8 cellular contexts compared by ENCODE assay signal in the genomic region with DNA sequence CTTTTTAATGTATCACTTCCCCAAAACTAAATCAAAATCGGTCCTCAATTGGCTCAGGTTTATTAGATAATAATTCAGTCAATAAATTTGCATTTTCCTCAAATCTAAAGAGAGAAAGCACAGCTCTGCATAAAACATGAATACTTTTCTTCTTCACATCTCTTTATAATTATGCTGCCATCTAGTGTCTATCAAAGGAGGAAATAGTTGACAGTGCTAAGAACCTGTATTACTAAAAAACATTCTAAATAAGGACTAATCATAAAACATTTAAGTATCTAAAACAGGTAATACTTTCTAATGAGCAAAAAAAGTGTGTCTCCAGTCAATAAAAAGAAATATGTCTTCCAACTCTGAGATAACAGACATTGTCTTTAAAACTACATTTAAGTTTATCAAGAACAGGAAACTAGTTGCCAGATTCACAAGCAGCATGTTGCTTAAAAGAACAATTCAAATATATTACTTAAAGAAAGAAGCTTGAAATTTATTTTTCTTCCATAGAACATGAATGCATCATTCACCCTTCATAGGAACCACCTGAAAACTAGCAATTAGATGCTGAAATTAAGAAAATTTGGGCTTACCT. TPM values are rescaled to one million over a fixed set of nuclear protein-coding genes. Genes with fewer than 3 reads are reported as not detected.
A peak's percentile ranks its signal among the peaks of the same experiment; 100 is the strongest.
DNase-seq lines count a peak whose midpoint lies in the region; ATAC-seq, FAIRE-seq and TF ChIP-seq lines count a peak whose summit lies in the region.

No MANE protein-coding gene starts in this region.

- no peaks in the 10 kb centered on the region for H3K9me3 Mint-ChIP-seq in CD8-positive, alpha-beta T cell
- H3K9me3 Mint-ChIP-seq in activated CD4-positive, alpha-beta memory T cell treated with anti-CD3 and anti-CD28 coated beads, Interleukin-2, amount 10 ng/mL, durations not matched to agents 7 days and 5 days: no peaks in the 10 kb centered on the region

- TF ChIP-seq CTCF in GM12878 (IDR thresholded peaks at IDR 0.05 in 2 of 3, conservative IDR thresholded peaks at IDR 0.05 in 1 of 3; ENCODE audit: control insufficient read depth in 2 of 3, extremely low read depth in 1 of 3, insufficient read depth in 1 of 3, low read depth in 3 of 3, low read length in 3 of 3) (peak; percentile 26 to 43 (median 26); a peak in 3 of 6 replicates), HepG2 (CRISPR knock-in tag; IDR thresholded peaks at IDR 0.05) (peak; percentile 68), testis (IDR thresholded peaks at IDR 0.05) (peak in 1 of 3 experiments; percentile 52)
- TF ChIP-seq CTCF in CD8-positive, alpha-beta T cell (IDR thresholded peaks at IDR 0.05): no peak

- no TSS peak for BruUV-seq in GM12878 (replicated peaks; lab: Mats Ljungman, UMichigan)
- BruUV-seq in HepG2 (replicated peaks; lab: Mats Ljungman, UMichigan): no TSS peak

- no peaks in the 10 kb centered on the region for H3K4me1 Mint-ChIP-seq in CD8-positive, alpha-beta T cell (ENCODE audit: low read depth)
- no peaks in the 10 kb centered on the region for H3K4me1 Mint-ChIP-seq in activated CD4-positive, alpha-beta memory T cell treated with anti-CD3 and anti-CD28 coated beads, Interleukin-2, amount 10 ng/mL, durations not matched to agents 7 days and 5 days

- H3K27ac ChIP-seq in GM12878 (ENCODE audit: control insufficient read depth, insufficient read depth) (no peak overlapping the region), HepG2 (ENCODE audit: extremely low read length, insufficient read depth, low read length) (no peak overlapping the region), testis (no peak overlapping the region)
- H3K27ac ChIP-seq in CD8-positive, alpha-beta T cell (ENCODE audit: low read depth, low read length): no peak overlapping the region

- no peaks in the 10 kb centered on the region for H3K36me3 Mint-ChIP-seq in CD8-positive, alpha-beta T cell
- H3K36me3 Mint-ChIP-seq in activated CD4-positive, alpha-beta memory T cell treated with anti-CD3 and anti-CD28 coated beads, Interleukin-2, amount 10 ng/mL, durations not matched to agents 7 days and 5 days (ENCODE audit: low read depth): no peaks in the 10 kb centered on the region

- H3K4me3 ChIP-seq in GM12878 (no peak overlapping the region), HepG2 (replicated peaks in 1 of 3; ENCODE audit: insufficient read depth in 1 of 3, low read depth in 2 of 3, low read length in 3 of 3) (no peak overlapping the region), testis (no peak overlapping the region)
- H3K4me3 ChIP-seq in CD8-positive, alpha-beta T cell (ENCODE audit: low read depth, low read length): no peak overlapping the region

- H3K4me2 ChIP-seq in GM12878 (ENCODE audit: control insufficient read depth, insufficient read depth): no peak overlapping the region
- no peak overlapping the region for H3K4me2 ChIP-seq in HepG2 (ENCODE audit: low read depth, low read length)

- no peaks in the 10 kb centered on the region for H4K20me1 ChIP-seq in GM12878 (ENCODE audit: control insufficient read depth, insufficient read depth)
- H4K20me1 ChIP-seq in HepG2 (ENCODE audit: insufficient read depth, low read length): no peaks in the 10 kb centered on the region

- no peak overlapping the region for H2AFZ ChIP-seq in GM12878 (ENCODE audit: control insufficient read depth, low read depth, low read length)
- H2AFZ ChIP-seq in HepG2 (ENCODE audit: low read length): no peak overlapping the region

- in situ Hi-C loops in GM12878 (cut with MboI) (loop anchor here (10.0 kb wide), 1 partner anchor 344 kb away; no protein-coding TSS in a partner anchor), HepG2 (cut with HindIII; ENCODE audit: extremely low pct_ligation_motif_present, low pct_unique_long_range_greater_than_20kb) (no loop called here)

- no peak overlapping the region for H3K27ac Mint-ChIP-seq in CD8-positive, alpha-beta T cell
- no peak overlapping the region for H3K27ac Mint-ChIP-seq in activated CD4-positive, alpha-beta memory T cell treated with anti-CD3 and anti-CD28 coated beads, Interleukin-2, amount 10 ng/mL, durations not matched to agents 7 days and 5 days

- H3K4me3 Mint-ChIP-seq in CD8-positive, alpha-beta T cell: no peak overlapping the region
- no peak overlapping the region for H3K4me3 Mint-ChIP-seq in activated CD4-positive, alpha-beta memory T cell treated with anti-CD3 and anti-CD28 coated beads, Interleukin-2, amount 10 ng/mL, durations not matched to agents 7 days and 5 days

- H3K9ac ChIP-seq in GM12878 (ENCODE audit: control insufficient read depth, insufficient read depth, low read length) (no peak overlapping the region), HepG2 (ENCODE audit: insufficient read depth, low read depth, low read length) (no peak overlapping the region)

- SMC1A ChIA-PET in GM12878 (lab: Charles Lee; ENCODE audit: uncharacterized antibody, unreplicated experiment): interaction anchor here (0.9 to 3.0 kb wide), 18 partner anchors 8 to 170 kb away, joined by 3 to 13 read pairs (median 4); a partner anchor contains a TSS

- TF ChIP-seq RAD21 in GM12878 (IDR thresholded peaks at IDR 0.05; ENCODE audit: insufficient read depth, low read depth, low read length) (peak; percentile 45; the same call in 1 of the 2 replicates), HepG2 (CRISPR knock-in tag; IDR thresholded peaks at IDR 0.05) (peak; percentile 40; the same call in 1 of the 2 replicates)

- H3K27me3 ChIP-seq in GM12878 (replicated peaks in 1 of 2; ENCODE audit: control insufficient read depth in 2 of 2, insufficient read depth in 2 of 2, low read length in 1 of 2) (no peaks in the 10 kb centered on the region), HepG2 (ENCODE audit: control insufficient read depth in 1 of 2, insufficient read depth in 2 of 2, low read length in 2 of 2) (no peaks in the 10 kb centered on the region), testis (no peaks in the 10 kb centered on the region)
- no peaks in the 10 kb centered on the region for H3K27me3 ChIP-seq in CD8-positive, alpha-beta T cell (ENCODE audit: insufficient read depth, low read length)

- no peak for TF ChIP-seq EP300 in GM12878 (IDR thresholded peaks at IDR 0.05; ENCODE audit: borderline replicate concordance in 1 of 2, control insufficient read depth in 1 of 2, low read depth in 2 of 2, low read length in 2 of 2)
- no peak for TF ChIP-seq EP300 in HepG2 (IDR thresholded peaks at IDR 0.05; ENCODE audit: low read depth in 2 of 2, low read length in 2 of 2)
- no peak for TF ChIP-seq EP300 in HepG2 (CRISPR knock-in tag; IDR thresholded peaks at IDR 0.05; ENCODE audit: borderline replicate concordance)

- DNase-seq in GM03348 (ENCODE audit: low spot score): peak; percentile 35
- DNase-seq in NAMALWA (ENCODE audit: low spot score): peak; percentile 54
- no peak for DNase-seq in GM12878 (ENCODE audit: low read depth, low spot score)
- DNase-seq in HepG2 (ENCODE audit: low spot score): peak; percentile 43
- no peak for DNase-seq in testis
- DNase-seq in CD8-positive, alpha-beta T cell: no peak
- DNase-seq in activated CD4-positive, alpha-beta memory T cell treated with anti-CD3 and anti-CD28 coated beads, Interleukin-2, amount 10 ng/mL, durations not matched to agents 7 days and 5 days: no peak

- CTCF ChIA-PET in GM12878 (lab: Yijun Ruan, JAX): interaction anchor here (0.8 to 5.4 kb wide), 27 partner anchors 10 to 156 kb away, joined by 3 to 57 read pairs (median 4); a partner anchor contains a TSS
- CTCF ChIA-PET in HepG2 (lab: Yijun Ruan, JAX; ENCODE audit: low intra/inter-chr PET ratio, low total read pairs): interaction anchor here (0.9 to 3.0 kb wide), 4 partner anchors 10 to 61 kb away, joined by 3 to 65 read pairs (median 6); a partner anchor contains a TSS
- CTCF ChIA-PET in CD8-positive, alpha-beta T cell (lab: Charles Lee): interaction anchor here (1.2 kb wide), 1 partner anchor 45 kb away, joined by 3 read pairs; no protein-coding TSS in a partner anchor
- CTCF ChIA-PET in activated CD4-positive, alpha-beta memory T cell treated with anti-CD3 and anti-CD28 coated beads, Interleukin-2, amount 10 ng/mL, durations not matched to agents 7 days and 5 days (lab: Charles Lee): interaction anchor here (1.0 to 2.0 kb wide), 3 partner anchors 15 to 152 kb away, joined by 3 to 4 read pairs (median 4); no protein-coding TSS in a partner anchor

- no peaks in the 10 kb centered on the region for H3K9me3 ChIP-seq in GM12878 (replicated peaks; ENCODE audit: control insufficient read depth, insufficient read depth, low read length)
- H3K9me3 ChIP-seq in HepG2 (ENCODE audit: low read length): no peaks in the 10 kb centered on the region
- no peaks in the 10 kb centered on the region for H3K9me3 ChIP-seq in testis
- H3K9me3 ChIP-seq in CD8-positive, alpha-beta T cell (ENCODE audit: low read length): no peaks in the 10 kb centered on the region

- RAD21 ChIA-PET in GM12878 (lab: Charles Lee; ENCODE audit: unreplicated experiment): interaction anchor here (0.6 to 6.3 kb wide), 11 partner anchors 9 to 153 kb away, joined by 3 to 37 read pairs (median 5); a partner anchor contains a TSS

- H3K79me2 ChIP-seq in GM12878 (ENCODE audit: control insufficient read depth, insufficient read depth, low read length): no peaks in the 10 kb centered on the region
- H3K79me2 ChIP-seq in HepG2 (ENCODE audit: insufficient read depth, low read length): no peaks in the 10 kb centered on the region

- H3K36me3 ChIP-seq in GM12878 (ENCODE audit: control insufficient read depth in 2 of 2, insufficient read depth in 2 of 2, low read length in 1 of 2): peaks cover 2 to 26% of the 10 kb centered on the region in 2 experiments
- no peaks in the 10 kb centered on the region for H3K36me3 ChIP-seq in HepG2 (replicated peaks in 1 of 2; ENCODE audit: control insufficient read depth in 1 of 2, insufficient read depth in 2 of 2, low read length in 2 of 2)
- no peaks in the 10 kb centered on the region for H3K36me3 ChIP-seq in testis (ENCODE audit: low read depth, missing control alignments)
- H3K36me3 ChIP-seq in CD8-positive, alpha-beta T cell (ENCODE audit: insufficient read depth, low read length): no peaks in the 10 kb centered on the region

- intact Hi-C loops in GM12878 (cut with micrococcal nuclease; ENCODE audit: unreplicated experiment) (loop anchor here (1.0 to 10.0 kb wide), 2 partner anchors 62 to 344 kb away; no protein-coding TSS in a partner anchor), HepG2 (cut with micrococcal nuclease; ENCODE audit: unreplicated experiment) (loop anchor here (1.0 to 10.0 kb wide), 2 partner anchors 62 to 384 kb away; no protein-coding TSS in a partner anchor), testis (cut with DNase I; ENCODE audit: low total_unique reads) (loop anchor here (10.0 kb wide), 1 partner anchor 54 kb away; a partner anchor contains a TSS)
- intact Hi-C loops in CD8-positive, alpha-beta T cell (cut with DNase I, micrococcal nuclease): loop anchor here in 1 of 2 experiments (2.0 kb wide), 1 partner anchor 340 kb away; no protein-coding TSS in a partner anchor

- TF ChIP-seq POLR2A in GM12878 (IDR thresholded peaks at IDR 0.05; ENCODE audit: low read depth, low read length) (no peak), HepG2 (IDR thresholded peaks at IDR 0.05; ENCODE audit: insufficient read depth in 1 of 2, low read depth in 2 of 2, low read length in 2 of 2) (no peak), testis (IDR thresholded peaks at IDR 0.05) (no peak)

- ATAC-seq in GM12878 (peak; percentile 69), HepG2 (peak; percentile 54; the same call in 2 of the 3 replicates), GM18498 (IDR thresholded peaks at IDR 0.05; ENCODE audit: unreplicated experiment) (no peak)
- ATAC-seq in CD8-positive, alpha-beta T cell: no peak

- WGBS in GM12878 (ENCODE audit: insufficient coverage, insufficient replicate concordance, low lambda C conversion rate, missing lambda C conversion rate): 0% methylated on average over 1 of the region's 1 CpG
- WGBS in HepG2 (ENCODE audit: low lambda C conversion rate): 3% methylated on average over 1 of the region's 1 CpG
- 28 to 58% methylated on average over 1 of the region's 1 CpG for WGBS in testis, 2 donors

- no peak for FAIRE-seq in GM12878 (lab: Jason Lieb, UNC)
- FAIRE-seq in HepG2 (lab: Jason Lieb, UNC): peak; percentile 15

- POLR2A ChIA-PET in GM12878 (lab: Charles Lee) (no interaction called here), HepG2 (lab: Yijun Ruan, JAX) (interaction anchor here (1.0 to 1.5 kb wide), 2 partner anchors 14 to 16 kb away, joined by 3 read pairs; no protein-coding TSS in a partner anchor)
- POLR2A ChIA-PET in CD8-positive, alpha-beta T cell (lab: Charles Lee): no interaction called here
- POLR2A ChIA-PET in activated CD4-positive, alpha-beta memory T cell treated with anti-CD3 and anti-CD28 coated beads, Interleukin-2, amount 10 ng/mL, durations not matched to agents 7 days and 5 days (lab: Charles Lee): no interaction called here

- H3K4me1 ChIP-seq in GM12878 (ENCODE audit: control insufficient read depth, insufficient read depth, low read length): no peaks in the 10 kb centered on the region
- H3K4me1 ChIP-seq in HepG2 (ENCODE audit: insufficient read depth, low read length): no peaks in the 10 kb centered on the region
- H3K4me1 ChIP-seq in testis: no peaks in the 10 kb centered on the region
- no peaks in the 10 kb centered on the region for H3K4me1 ChIP-seq in CD8-positive, alpha-beta T cell (ENCODE audit: insufficient read depth, low read length)

- H3K27me3 Mint-ChIP-seq in CD8-positive, alpha-beta T cell (ENCODE audit: low read depth): no peaks in the 10 kb centered on the region
- H3K27me3 Mint-ChIP-seq in activated CD4-positive, alpha-beta memory T cell treated with anti-CD3 and anti-CD28 coated beads, Interleukin-2, amount 10 ng/mL, durations not matched to agents 7 days and 5 days: peaks cover 4% of the 10 kb centered on the region

RNA-seq across cellular contexts. Expression of a gene that starts 56.5 kb away (rescaled TPM):
- 958 and 966 TPM in 2 replicates for total RNA-seq in GM12878 (2013; cell fraction: nucleolus; rRNA removed)
- total RNA-seq in GM12878 (2014; rRNA removed) (139 and 159 TPM in 2 replicates), GM12878 (2014; rRNA removed; fragmentation: Illumina TruSeq; extraction: Trizol) (156 and 165 TPM in 2 replicates), GM12878 (2021) (139 and 142 TPM in 2 replicates), HepG2 (2016; rRNA removed; fragmentation: Illumina TruSeq; extraction: Trizol) (61.7 and 89.0 TPM in 2 replicates), testis (100 to 1,000 TPM; 175 to 221 TPM)
- polyA plus RNA-seq in GM12878 (2011; ENCODE audit: low read depth): 64.6 TPM
- polyA plus RNA-seq in GM12878 (2011; rRNA removed) (68.7 and 73.0 TPM in 2 replicates), GM12878 (2014; fragmentation: Illumina TruSeq; extraction: Trizol) (106 and 110 TPM in 2 replicates), GM12878 (2014; fragmentation: Nextera tagmentation; extraction: Ambion mirVana) (10 to 100 TPM; 32.1 to 35.6 TPM), GM12878 (2014; rRNA removed) (81.3 and 89.0 TPM in 2 replicates), GM12878 (2016; fragmentation: Nextera tagmentation; extraction: Ambion mirVana) (10 to 100 TPM; 47.1 to 64.2 TPM), HepG2 (2011; rRNA removed) (64.4 and 77.2 TPM in 2 replicates), testis (ENCODE audit: insufficient read depth, low read depth, low replicate concordance) (94.8 TPM)
- polyA plus RNA-seq in GM12878 (2011; cell fraction: cytosol; rRNA removed): 40.1 and 50.2 TPM in 2 replicates
- 186 and 281 TPM in 2 replicates for polyA plus RNA-seq in GM12878 (2011; cell fraction: nucleus; rRNA removed)
- polyA plus RNA-seq in GM12878 (2012): 85.3 and 96.4 TPM in 2 replicates
- polyA minus RNA-seq in GM12878 (2011; rRNA and poly(A)+ RNA removed): 245 and 297 TPM in 2 replicates
- polyA minus RNA-seq in GM12878 (2011; cell fraction: cytosol; rRNA and poly(A)+ RNA removed): 58.9 and 59.6 TPM in 2 replicates
- polyA minus RNA-seq in GM12878 (2011; cell fraction: nucleus; rRNA and poly(A)+ RNA removed): 534 and 723 TPM in 2 replicates
- 6.5 and 7.8 TPM in 2 replicates for total RNA-seq in HepG2 (2016; cell fraction: cytosol; rRNA removed; fragmentation: Illumina TruSeq; extraction: Trizol; ENCODE audit: low read depth)
- 56.6 and 87.8 TPM in 2 replicates for total RNA-seq in HepG2 (2016; cell fraction: insoluble cytoplasmic fraction; rRNA removed; fragmentation: Illumina TruSeq; extraction: Trizol)
- 14.8 and 16.7 TPM in 2 replicates for total RNA-seq in HepG2 (2016; cell fraction: membrane; rRNA removed; fragmentation: Illumina TruSeq; extraction: Trizol)
- total RNA-seq in HepG2 (2016; cell fraction: nucleus; rRNA removed; fragmentation: Illumina TruSeq; extraction: Trizol): 273 and 289 TPM in 2 replicates
- polyA plus RNA-seq in HepG2 (2011; cell fraction: cytosol; rRNA removed): 23.8 and 26.1 TPM in 2 replicates
- polyA plus RNA-seq in HepG2 (2011; cell fraction: nucleus; rRNA removed): 197 and 231 TPM in 2 replicates
- polyA plus RNA-seq in HepG2 (2012): 75.4 and 77.7 TPM in 2 replicates
- 2.7 and 2.9 TPM in 2 replicates for polyA plus RNA-seq in HepG2 (2016; cell fraction: cytosol; fragmentation: Illumina TruSeq; extraction: Trizol; ENCODE audit: low read depth)
- 38.0 and 39.9 TPM in 2 replicates for polyA plus RNA-seq in HepG2 (2016; cell fraction: insoluble cytoplasmic fraction; fragmentation: Illumina TruSeq; extraction: Trizol; ENCODE audit: low read depth)
- polyA plus RNA-seq in HepG2 (2016; cell fraction: membrane; fragmentation: Illumina TruSeq; extraction: Trizol; ENCODE audit: low read depth): 5.4 and 7.5 TPM in 2 replicates
- polyA plus RNA-seq in HepG2 (2016; cell fraction: nucleus; fragmentation: Illumina TruSeq; extraction: Trizol; ENCODE audit: insufficient read depth, low read depth): 155 and 164 TPM in 2 replicates
- polyA minus RNA-seq in HepG2 (2011; rRNA and poly(A)+ RNA removed; ENCODE audit: low replicate concordance): 62.4 and 124 TPM in 2 replicates
- 53.9 and 66.4 TPM in 2 replicates for polyA minus RNA-seq in HepG2 (2011; cell fraction: cytosol; rRNA and poly(A)+ RNA removed)
- polyA minus RNA-seq in HepG2 (2011; cell fraction: nucleus; rRNA and poly(A)+ RNA removed): 948 and 1,173 TPM in 2 replicates
- under 1 TPM; 0.43 to 0.56 TPM for total RNA-seq in CD8-positive, alpha-beta T cell
- total RNA-seq in activated CD4-positive, alpha-beta memory T cell treated with anti-CD3 and anti-CD28 coated beads, Interleukin-2, amount 10 ng/mL, durations not matched to agents 7 days and 5 days: 1 to 10 TPM; 5.4 to 5.5 TPM

Comparison
In these comparisons a context has a peak if more than half of its experiments do, and no peak if none do; other contexts are left out.
1. DNase-seq: peak in GM03348 (single experiment), NAMALWA (single experiment) and HepG2 (single experiment); none in GM12878 (single experiment), testis (single experiment), CD8-positive, alpha-beta T cell (0 of 7) and activated CD4-positive, alpha-beta memory T cell treated with anti-CD3 and anti-CD28 coated beads, Interleukin-2, amount 10 ng/mL, durations not matched to agents 7 days and 5 days (single experiment).
2. ATAC-seq: peak in GM12878 (single experiment) and HepG2 (single experiment); none in CD8-positive, alpha-beta T cell (single experiment) and GM18498 (single experiment).